ENCODE assay signal across 19 cellular contexts in the genomic region with DNA sequence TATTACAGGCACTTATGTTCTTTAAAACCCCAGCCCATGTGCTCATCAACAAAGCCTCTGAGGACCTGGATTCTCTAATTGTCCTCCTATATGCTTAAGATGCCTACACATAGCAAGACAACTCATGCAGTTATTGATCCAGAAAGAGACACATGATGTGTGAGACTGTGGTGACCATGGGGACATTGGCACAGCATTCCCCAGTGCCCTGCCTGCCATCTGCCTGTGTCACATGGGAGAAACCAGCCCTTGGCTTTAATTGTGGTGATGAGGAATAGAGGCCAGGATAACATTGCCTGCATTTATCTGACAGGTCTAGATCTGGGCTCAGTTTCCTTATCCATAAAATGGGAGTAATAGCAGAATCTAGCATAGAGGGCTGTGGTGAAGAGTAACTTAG.
"Had no signal": no experiment of that assay in that cellular context is flagged by ENCODE, and none has a peak within 500 bp of the region (broad histone marks: within the 10 kb centered on the region; RNA-seq: fewer than 3 reads in every experiment).

No MANE protein-coding gene starts in this region.

- H3K27ac Mint-ChIP-seq: dendritic cell treated with granulocyte-macrophage colony-stimulating factor and Interleukin-4, amounts not matched to agents 40 ng/mL and 50 ng/mL, for 4 days; effector memory CD8-positive, alpha-beta T cell; natural killer cell; progenitor cell of endocrine pancreas; stimulated activated effector memory CD8-positive, alpha-beta T cell treated with anti-CD3 and anti-CD28 coated beads, Interleukin-12 subunit alpha, Interleukin-12 subunit beta, amount 100 ng/mL, for 72 hours had no signal

- H3K9me3 Mint-ChIP-seq: neural crest cell had no signal

- H3K4me3 Mint-ChIP-seq: dendritic cell treated with granulocyte-macrophage colony-stimulating factor and Interleukin-4, amounts not matched to agents 40 ng/mL and 50 ng/mL, for 4 days; effector memory CD8-positive, alpha-beta T cell; natural killer cell; neural crest cell; stimulated activated effector memory CD8-positive, alpha-beta T cell treated with anti-CD3 and anti-CD28 coated beads, Interleukin-12 subunit alpha, Interleukin-12 subunit beta, amount 100 ng/mL, for 72 hours had no signal

- FAIRE-seq: colon had no signal

- H3K4me1 Mint-ChIP-seq: natural killer cell; neural crest cell; stimulated activated effector memory CD8-positive, alpha-beta T cell treated with anti-CD3 and anti-CD28 coated beads, Interleukin-12 subunit alpha, Interleukin-12 subunit beta, amount 100 ng/mL, for 72 hours had no signal

- ATAC-seq: effector memory CD8-positive, alpha-beta T cell; gastrocnemius medialis; left lobe of liver; mucosa of descending colon; natural killer cell; right lobe of liver; stimulated activated effector memory CD8-positive, alpha-beta T cell treated with anti-CD3 and anti-CD28 coated beads, Interleukin-12 subunit alpha, Interleukin-12 subunit beta, amount 100 ng/mL, for 72 hours; stimulated activated naive CD8-positive, alpha-beta T cell treated with anti-CD3 and anti-CD28 coated beads, Interleukin-15, Interleukin-2, amounts not matched to agents 100 U/mL and 50 U/mL, for 24 hours; upper lobe of right lung had no signal

- H3K36me3 Mint-ChIP-seq: natural killer cell; stimulated activated effector memory CD8-positive, alpha-beta T cell treated with anti-CD3 and anti-CD28 coated beads, Interleukin-12 subunit alpha, Interleukin-12 subunit beta, amount 100 ng/mL, for 72 hours had no signal

- DNase-seq: effector memory CD8-positive, alpha-beta T cell; gastrocnemius medialis; islet precursor cell; mammary epithelial cell; mucosa of descending colon; natural killer cell; ovary; right lobe of liver; stimulated activated CD4-positive, alpha-beta T cell treated with anti-CD3 and anti-CD28 coated beads, Interleukin-4, amount 100 ng/mL, for 1 hour; stimulated activated CD8-positive, alpha-beta memory T cell treated with anti-CD3 and anti-CD28 coated beads, Interleukin-4, amount 100 ng/mL, for 48 hours; stimulated activated naive CD8-positive, alpha-beta T cell treated with anti-CD3 and anti-CD28 coated beads, Interleukin-15, Interleukin-2, amounts not matched to agents 100 U/mL and 50 U/mL, for 24 hours; tibial artery; upper lobe of right lung had no signal

- H3K27me3 Mint-ChIP-seq: dendritic cell treated with granulocyte-macrophage colony-stimulating factor and Interleukin-4, amounts not matched to agents 40 ng/mL and 50 ng/mL, for 4 days; effector memory CD8-positive, alpha-beta T cell; progenitor cell of endocrine pancreas had no signal
